23 cellular contexts compared by ENCODE assay signal in the genomic region with DNA sequence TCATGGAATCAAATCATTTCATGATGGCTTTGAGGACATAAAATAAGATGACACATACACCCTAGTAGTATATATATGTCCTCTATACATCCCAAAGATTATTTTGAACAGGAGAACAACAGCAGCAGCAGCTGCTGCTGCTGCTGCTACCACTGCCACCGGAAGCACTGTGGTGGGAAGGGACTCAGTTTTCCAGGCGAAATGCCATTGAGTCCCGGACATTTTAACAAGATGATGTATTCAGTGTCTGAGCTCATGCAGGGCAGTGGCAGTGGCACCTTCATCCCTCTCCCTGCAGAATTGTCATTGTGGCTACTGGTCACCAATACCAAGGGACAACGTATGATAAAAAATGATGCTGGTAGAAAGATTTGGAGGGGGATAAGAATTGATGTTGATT.
DNase-seq lines count a peak whose midpoint lies in the region; TF ChIP-seq lines count a peak whose summit lies in the region.
"Had no signal": no experiment of that assay in that cellular context is flagged by ENCODE, and none has a peak within 500 bp of the region (broad histone marks: within the 10 kb centered on the region; RNA-seq: fewer than 3 reads in every experiment).

No MANE protein-coding gene starts in this region.

- no peaks in the 10 kb centered on the region for H3K79me2 ChIP-seq in GM23248 (ENCODE audit: insufficient read depth)

- H3K9me2 ChIP-seq in GM23248 (ENCODE audit: insufficient read depth): no peaks in the 10 kb centered on the region
- H3K9me2 ChIP-seq: SK-N-SH had no signal

- WGBS in GM23248 (ENCODE audit: low coverage in 1 of 2, low lambda C conversion rate in 2 of 2, missing lambda C conversion rate in 2 of 2), 2 experiments: 14 to 22% methylated on average over 4 of the region's 4 CpGs

- H3K4me3 ChIP-seq in AG10803 (ENCODE audit: low read length): no peak overlapping the region
- no peak overlapping the region for H3K4me3 ChIP-seq in GM23248
- no peak overlapping the region for H3K4me3 ChIP-seq in tibial artery

- intact Hi-C loops in tibial artery (cut with DNase I; ENCODE audit: low total_unique reads): no loop called here

- H3K36me3 ChIP-seq in GM23248 (ENCODE audit: low read depth) (no peaks in the 10 kb centered on the region), tibial artery (no peaks in the 10 kb centered on the region)

- H4K20me1 ChIP-seq in GM23248 (ENCODE audit: insufficient read depth): no peaks in the 10 kb centered on the region

- H3K4me1 ChIP-seq in GM23248 (ENCODE audit: insufficient read depth) (0 out of 2 replicates have a peak, but pooled peaks cover 3% of the 10 kb centered on the region), tibial artery (peaks cover 0 to 47% (median 5%) of the 10 kb centered on the region in 4 donors)
- H3K4me1 ChIP-seq: Caco-2 had no signal

- peak; percentile 38 for DNase-seq in AG10803 (ENCODE audit: low read depth)
- DNase-seq in GM23248: peak; percentile 28
- peak; percentile 26 for DNase-seq in myocyte (ENCODE audit: low read depth)
- DNase-seq in tibial artery: peak in 1 of 2 donors; percentile 65
- DNase-seq in GM13976 (ENCODE audit: low spot score): no peak
- no peak for DNase-seq in effector CD4-positive, alpha-beta T cell
- no peak for DNase-seq in NCI-H526 treated with DMSO at 0.1 percent for 48 hours (lab: John Stamatoyannopoulos, UW)
- DNase-seq: Caco-2; CD8-positive, alpha-beta T cell; EL; GDM1; NCI-H1048; NCI-H1417 treated with DMSO at 0.1 percent for 48 hours; NCI-H1694 treated with DMSO at 0.1 percent for 48 hours; NCI-H2081; NCI-H2171; NCI-H524; NCI-H774; SIG-M5; SK-N-SH had no signal

- no peaks in the 10 kb centered on the region for H3K9me3 ChIP-seq in GM23248 (ENCODE audit: low read depth)
- no peaks in the 10 kb centered on the region for H3K9me3 ChIP-seq in tibial artery
- H3K9me3 ChIP-seq: Caco-2, SK-N-SH had no signal

- H3K27me3 ChIP-seq in GM23248 (replicated peaks; ENCODE audit: insufficient read depth) (no peaks in the 10 kb centered on the region), tibial artery (no peaks in the 10 kb centered on the region)

- H3F3A ChIP-seq in GM23248 (ENCODE audit: insufficient read depth): no peaks in the 10 kb centered on the region

- no peak overlapping the region for H3K9ac ChIP-seq in GM23248
- H3K9ac ChIP-seq: KMS-11, SK-N-SH had no signal

- H3K27ac ChIP-seq in GM23248 (no peak overlapping the region), tibial artery (peak overlapping the region; percentile 52 to 61)
- H3K27ac ChIP-seq: C4-2B, HL-60, KMS-11 had no signal

- no peak overlapping the region for H2AFZ ChIP-seq in GM23248

- in situ Hi-C loops in GM23248 (cut with MboI) (no loop called here), GM13976 (cut with MboI; ENCODE audit: low sequenced_read_pairs, unreplicated experiment) (no loop called here)

- H3K4me2 ChIP-seq in GM23248 (ENCODE audit: unreplicated experiment): no peak overlapping the region
- H3K4me2 ChIP-seq: KMS-11, SK-N-SH had no signal

- no peak for TF ChIP-seq CTCF in AG10803 (conservative IDR thresholded peaks at IDR 0.05; ENCODE audit: low read length)
- no peak for TF ChIP-seq CTCF in tibial artery (IDR thresholded peaks at IDR 0.05)
- TF ChIP-seq CTCF in GM13976 (IDR thresholded peaks at IDR 0.05; ENCODE audit: borderline replicate concordance, control extremely low read depth, extremely low read depth, insufficient read depth, missing control alignments): no peak

Comparison
In these comparisons a context has a peak if more than half of its experiments do, and no peak if none do; other contexts are left out.
1. DNase-seq: peak in AG10803 (single experiment), GM23248 (single experiment) and myocyte (single experiment); none in GM13976 (single experiment), effector CD4-positive, alpha-beta T cell (single experiment) and NCI-H526 treated with DMSO at 0.1 percent for 48 hours (single experiment).